8 cellular contexts compared by ENCODE assay signal in genomic region chr12:42482820-42483533, GRCh38.
DNase-seq lines count a peak whose midpoint lies in the region; ATAC-seq and TF ChIP-seq lines count a peak whose summit lies in the region.

No MANE protein-coding gene starts in this region.

- H3K36me3 ChIP-seq in DOHH2 (ENCODE audit: control insufficient read depth, low read length) (no peaks in the 10 kb centered on the region), heart left ventricle (no peaks in the 10 kb centered on the region)

- TF ChIP-seq POLR2A in heart left ventricle (IDR thresholded peaks at IDR 0.05): no peak

- H3K9me2 ChIP-seq in DOHH2 (replicated peaks; ENCODE audit: control insufficient read depth, low read length): no peaks in the 10 kb centered on the region

- H3K27me3 ChIP-seq in DOHH2 (ENCODE audit: control insufficient read depth, low read length) (peaks cover 79% of the 10 kb centered on the region), heart left ventricle (peaks cover 0 to 30% (median 0%) of the 10 kb centered on the region in 9 donors)

- H3K27ac Mint-ChIP-seq in activated naive CD8-positive, alpha-beta T cell treated with anti-CD3 and anti-CD28 coated beads, Interleukin-2, amount 50 U/mL, for 24 hours: no peak overlapping the region

- H3K27ac ChIP-seq in DOHH2 (ENCODE audit: low read depth, low read length) (no peak overlapping the region), heart left ventricle (peak overlapping the region; percentile 81 to 99 (median 93))

- no peaks in the 10 kb centered on the region for H3K9me3 Mint-ChIP-seq in activated naive CD8-positive, alpha-beta T cell treated with anti-CD3 and anti-CD28 coated beads, Interleukin-2, amount 50 U/mL, for 24 hours

- ATAC-seq in GM21367 (IDR thresholded peaks at IDR 0.05; ENCODE audit: unreplicated experiment) (peak; percentile 71), heart left ventricle (peak; percentile 76 to 91 (median 85))
- peak; percentile 87 for ATAC-seq in activated naive CD8-positive, alpha-beta T cell treated with anti-CD3 and anti-CD28 coated beads, Interleukin-2, amount 50 U/mL, for 24 hours

- no peaks in the 10 kb centered on the region for H3K79me2 ChIP-seq in DOHH2 (ENCODE audit: control insufficient read depth, low read length)

- H3K9me3 ChIP-seq in DOHH2 (ENCODE audit: control insufficient read depth, insufficient read depth, low read length) (no peaks in the 10 kb centered on the region), heart left ventricle (no peaks in the 10 kb centered on the region)

- peak; percentile 84 for TF ChIP-seq CTCF in DOHH2 (IDR thresholded peaks at IDR 0.05; ENCODE audit: low read depth, low read length, poor library complexity, severe bottlenecking)
- TF ChIP-seq CTCF in heart left ventricle (IDR thresholded peaks at IDR 0.05): peak; percentile 75 to 99 (median 93)

- no peaks in the 10 kb centered on the region for H4K20me1 ChIP-seq in DOHH2 (ENCODE audit: control insufficient read depth, insufficient read depth, low read depth, low read length)

- no peaks in the 10 kb centered on the region for H3K36me3 Mint-ChIP-seq in activated naive CD8-positive, alpha-beta T cell treated with anti-CD3 and anti-CD28 coated beads, Interleukin-2, amount 50 U/mL, for 24 hours (ENCODE audit: low read depth)

- DNase-seq in HK-2 (ENCODE audit: unreplicated experiment): peak; percentile 82
- DNase-seq in SK-N-DZ (ENCODE audit: low spot score): peak; percentile 82
- DNase-seq in activated naive CD8-positive, alpha-beta T cell treated with anti-CD3 and anti-CD28 coated beads, Interleukin-2, amount 50 U/mL, for 24 hours: peak; percentile 78
- DNase-seq in heart left ventricle: peak; percentile 77 to 88 (median 85)
- DNase-seq in posterior cingulate gyrus: peak; percentile 36 to 94 (median 65)
- no peak for DNase-seq in NK-92 (lab: John Stamatoyannopoulos, UW; ENCODE audit: unreplicated experiment)

- H3K4me1 ChIP-seq in DOHH2 (ENCODE audit: control insufficient read depth, low read length) (peaks cover 31% of the 10 kb centered on the region), heart left ventricle (peaks cover 0 to 70% (median 35%) of the 10 kb centered on the region in 12 donors)

- H3K27me3 Mint-ChIP-seq in activated naive CD8-positive, alpha-beta T cell treated with anti-CD3 and anti-CD28 coated beads, Interleukin-2, amount 50 U/mL, for 24 hours: peaks cover 56% of the 10 kb centered on the region

- H3F3A ChIP-seq in DOHH2 (ENCODE audit: control insufficient read depth, insufficient read depth): peaks cover 5% of the 10 kb centered on the region

- 0 to 1% (median 0%) methylated on average over 20 to 80 of the region's 80 CpGs for WGBS in heart left ventricle, 4 donors

- intact Hi-C loops in heart left ventricle (cut with DNase I) (loop anchor here (1.0 to 10.0 kb wide), 15 partner anchors 82 to 856 kb away; partner anchors contain the start of gene GXYLT1 (in 1 of the 10)), posterior cingulate gyrus (cut with DNase I) (loop anchor here (2.0 kb wide), 2 partner anchors 86 to 854 kb away; no protein-coding TSS in a partner anchor)

- H3K4me3 Mint-ChIP-seq in activated naive CD8-positive, alpha-beta T cell treated with anti-CD3 and anti-CD28 coated beads, Interleukin-2, amount 50 U/mL, for 24 hours: peak overlapping the region; percentile 74

- H3K4me1 Mint-ChIP-seq in activated naive CD8-positive, alpha-beta T cell treated with anti-CD3 and anti-CD28 coated beads, Interleukin-2, amount 50 U/mL, for 24 hours: peaks cover 18% of the 10 kb centered on the region

- H3K4me2 ChIP-seq in DOHH2 (ENCODE audit: low read length): peak overlapping the region; percentile 91

- H3K4me3 ChIP-seq in DOHH2 (ENCODE audit: low read length) (peak overlapping the region; percentile 80), heart left ventricle (peak overlapping the region; percentile 70 to 95 (median 83))
